ENCODE assay signal across 10 cellular contexts in genomic region chr14:22427771-22428228, GRCh38.
DNase-seq lines count a peak whose midpoint lies in the region; ATAC-seq, FAIRE-seq and TF ChIP-seq lines count a peak whose summit lies in the region.
"Had no signal": no experiment of that assay in that cellular context is flagged by ENCODE, and none has a peak within 500 bp of the region (broad histone marks: within the 10 kb centered on the region; RNA-seq: fewer than 3 reads in every experiment).

No MANE protein-coding gene starts in this region.

- H3K9me3 Mint-ChIP-seq in WTC11 (no peaks in the 10 kb centered on the region), T-cell (no peaks in the 10 kb centered on the region)
- H3K9me3 Mint-ChIP-seq: T-helper 2 cell treated with Interferon-gamma antibody and Interleukin-4, amounts not matched to agents 5 μg/mL and 100 μg/mL, for 36 hours had no signal

- no peaks in the 10 kb centered on the region for H3K9me3 ChIP-seq in hepatocyte (ENCODE audit: low read depth)
- H3K9me3 ChIP-seq in small intestine (ENCODE audit: control insufficient read depth, low read depth) = no peaks in the 10 kb centered on the region

- no peak overlapping the region for H3K4me3 ChIP-seq in hepatocyte
- H3K4me3 ChIP-seq in small intestine (ENCODE audit: low read depth in 1 of 2, low read length in 2 of 2) = no peak overlapping the region

- H3K27ac ChIP-seq in hepatocyte (peak overlapping the region; percentile 14), small intestine (ENCODE audit: low read depth in 1 of 2, low read length in 1 of 2) (no peak overlapping the region)

- H3K27me3 Mint-ChIP-seq in WTC11 (ENCODE audit: low read depth) (no peaks in the 10 kb centered on the region), T-cell (no peaks in the 10 kb centered on the region)

- no peak overlapping the region for H3K4me3 Mint-ChIP-seq in WTC11
- H3K4me3 Mint-ChIP-seq in T-cell = no peak overlapping the region
- H3K4me3 Mint-ChIP-seq: T-helper 2 cell treated with Interferon-gamma antibody and Interleukin-4, amounts not matched to agents 5 μg/mL and 100 μg/mL, for 36 hours had no signal

- POLR2A ChIA-PET in WTC11 (lab: Charles Lee) (no interaction called here), T-cell (lab: Charles Lee) (no interaction called here)

- TF ChIP-seq CTCF in WTC11 (IDR thresholded peaks at IDR 0.05) = no peak
- TF ChIP-seq CTCF in hepatocyte (IDR thresholded peaks at IDR 0.05; ENCODE audit: poor library complexity) = no peak

- H3K36me3 ChIP-seq in hepatocyte (replicated peaks; ENCODE audit: insufficient read depth, low read depth) = no peaks in the 10 kb centered on the region
- H3K36me3 ChIP-seq in small intestine (ENCODE audit: control insufficient read depth in 2 of 2, insufficient read depth in 2 of 2, low read length in 2 of 2) = no peaks in the 10 kb centered on the region

- ATAC-seq in WTC11 = no peak
- no peak for ATAC-seq in T-cell (replicated peaks in 1 of 4)

- peaks cover 15% of the 10 kb centered on the region for H3K4me1 ChIP-seq in hepatocyte (ENCODE audit: insufficient read depth)
- peaks cover 0 to 10% of the 10 kb centered on the region in 2 donors for H3K4me1 ChIP-seq in small intestine (ENCODE audit: control insufficient read depth in 2 of 2, insufficient read depth in 1 of 2, low read depth in 1 of 2, low read length in 1 of 2)

- peak overlapping the region; percentile 72 for H3K4me2 ChIP-seq in hepatocyte

- no peaks in the 10 kb centered on the region for H4K20me1 ChIP-seq in hepatocyte (ENCODE audit: insufficient read depth, poor library complexity, severe bottlenecking)

- WGBS in hepatocyte (ENCODE audit: low lambda C conversion rate, missing lambda C conversion rate) = 11% methylated on average over 9 of the region's 9 CpGs
- WGBS in small intestine, 3 donors = 12 to 25% (median 20%) methylated on average over 9 of the region's 9 CpGs

- peak; percentile 57 for DNase-seq in HCEC 1CT
- DNase-seq in WTC11 (ENCODE audit: low spot score) = no peak
- peak; percentile 57 for DNase-seq in hepatocyte (ENCODE audit: low spot score)
- peak; percentile 20 for DNase-seq in small intestine
- no peak for DNase-seq in T-cell
- no peak for DNase-seq in glomerular visceral epithelial cell (ENCODE audit: extremely low spot score)
- DNase-seq in T-helper 1 cell = no peak
- no peak for DNase-seq in activated CD4-positive, CD25-positive, alpha-beta regulatory T cell treated with anti-CD3 and anti-CD28 coated beads, Interleukin-2, amount 50 U/mL, for 72 hours

- H3K4me1 Mint-ChIP-seq in WTC11 (peaks cover 6% of the 10 kb centered on the region), T-cell (peaks cover 0 to 5% (median 0%) of the 10 kb centered on the region in 3 donors)

- CTCF ChIA-PET in WTC11 (lab: Charles Lee) = no interaction called here
- CTCF ChIA-PET in T-cell (lab: Charles Lee) = no interaction called here

- H3K79me2 ChIP-seq in hepatocyte = no peaks in the 10 kb centered on the region

- no peak for FAIRE-seq in small intestine (lab: Jason Lieb, UNC)
- FAIRE-seq: frontal cortex had no signal

- H3K9me2 ChIP-seq in hepatocyte (replicated peaks; ENCODE audit: insufficient read depth) = no peaks in the 10 kb centered on the region

- H2AFZ ChIP-seq in hepatocyte = no peak overlapping the region

- no peaks in the 10 kb centered on the region for H3K36me3 Mint-ChIP-seq in WTC11
- no peaks in the 10 kb centered on the region for H3K36me3 Mint-ChIP-seq in T-cell

- H3K27me3 ChIP-seq in hepatocyte (no peaks in the 10 kb centered on the region), small intestine (ENCODE audit: control insufficient read depth in 2 of 2, insufficient read depth in 2 of 2, low read length in 2 of 2) (no peaks in the 10 kb centered on the region)

- no peak overlapping the region for H3K27ac Mint-ChIP-seq in WTC11
- no peak overlapping the region for H3K27ac Mint-ChIP-seq in T-cell
- H3K27ac Mint-ChIP-seq: T-helper 2 cell treated with Interferon-gamma antibody and Interleukin-4, amounts not matched to agents 5 μg/mL and 100 μg/mL, for 36 hours had no signal

TF ChIP-seq in WTC11, 78 proteins besides CTCF, POLR2A, EP300 and RAD21:
- TF ChIP-seq GABPB1 (CRISPR knock-in tag; IDR thresholded peaks at IDR 0.05) = peak; percentile 90
- TF ChIP-seq ZBTB21 (CRISPR knock-in tag; IDR thresholded peaks at IDR 0.05; ENCODE audit: borderline replicate concordance) = no peak
- TF ChIP-seq ZNF317 (CRISPR knock-in tag; IDR thresholded peaks at IDR 0.05; ENCODE audit: borderline replicate concordance, low read depth) = no peak
- no peak for TF ChIP-seq ARID4B (CRISPR knock-in tag; IDR thresholded peaks at IDR 0.05; ENCODE audit: borderline replicate concordance)
TF ChIP-seq in WTC11: peak in this region for 1.

Comparison
In these comparisons a context has a peak if more than half of its experiments do, and no peak if none do; other contexts are left out.
1. DNase-seq: peak in HCEC 1CT (single experiment), hepatocyte (single experiment) and small intestine (single experiment); none in WTC11 (single experiment), T-cell (0 of 34), glomerular visceral epithelial cell (single experiment), T-helper 1 cell (0 of 5) and activated CD4-positive, CD25-positive, alpha-beta regulatory T cell treated with anti-CD3 and anti-CD28 coated beads, Interleukin-2, amount 50 U/mL, for 72 hours (single experiment).